9 cellular contexts compared by ENCODE assay signal in genomic region chr17:42720996-42721583, GRCh38. TPM values are rescaled to one million over a fixed set of nuclear protein-coding genes. Genes with fewer than 3 reads are reported as not detected.
DNase-seq lines count a peak whose midpoint lies in the region; ATAC-seq and TF ChIP-seq lines count a peak whose summit lies in the region.
"Had no signal": no experiment of that assay in that cellular context is flagged by ENCODE, and none has a peak within 500 bp of the region (broad histone marks: within the 10 kb centered on the region; RNA-seq: fewer than 3 reads in every experiment).

No MANE protein-coding gene starts in this region.

- peak; percentile 57 for TF ChIP-seq CTCF in HFF-Myc (IDR thresholded peaks at IDR 0.05; ENCODE audit: low read depth, low read length, missing control alignments)
- TF ChIP-seq CTCF in retinal pigment epithelial cell (conservative IDR thresholded peaks at IDR 0.05; ENCODE audit: low read depth, low read length), result peak; percentile 62

- H3K36me3 Mint-ChIP-seq in activated naive CD4-positive, alpha-beta T cell treated with anti-CD3 and anti-CD28 coated beads, Interleukin-2, amount 50 U/mL, for 72 hours, result peaks cover 24 to 29% of the 10 kb centered on the region in 2 donors

- peak; percentile 72 to 75 for ATAC-seq in activated naive CD4-positive, alpha-beta T cell treated with anti-CD3 and anti-CD28 coated beads, Interleukin-2, amount 50 U/mL, for 72 hours
- ATAC-seq in left cardiac atrium (peak; percentile 61 to 80), GM19035 (IDR thresholded peaks at IDR 0.05; ENCODE audit: unreplicated experiment) (no peak), HG03565 (IDR thresholded peaks at IDR 0.05; ENCODE audit: unreplicated experiment) (no peak)

- no peaks in the 10 kb centered on the region for H3K9me3 Mint-ChIP-seq in activated naive CD4-positive, alpha-beta T cell treated with anti-CD3 and anti-CD28 coated beads, Interleukin-2, amount 50 U/mL, for 72 hours

- H3K4me3 ChIP-seq in HFF-Myc (replicated peaks; ENCODE audit: low read depth, low read length) (no peak overlapping the region), retinal pigment epithelial cell (ENCODE audit: low read length) (no peak overlapping the region)

- H3K27ac Mint-ChIP-seq in activated naive CD4-positive, alpha-beta T cell treated with anti-CD3 and anti-CD28 coated beads, Interleukin-2, amount 50 U/mL, for 72 hours, result no peak overlapping the region

- DNase-seq in DMS153 (lab: John Stamatoyannopoulos, UW) (peak; percentile 51), HFF-Myc (ENCODE audit: extremely low read depth, low read depth) (no peak), NCI-H524 (lab: John Stamatoyannopoulos, UW) (peak; percentile 60 to 76), left cardiac atrium (no peak), retinal pigment epithelial cell (ENCODE audit: low read depth) (peak; percentile 14)
- DNase-seq in activated naive CD4-positive, alpha-beta T cell treated with anti-CD3 and anti-CD28 coated beads, Interleukin-2, amount 50 U/mL, for 72 hours (ENCODE audit: low spot score in 2 of 2), result peak in 1 of 2 donors; percentile 28

- intact Hi-C loops in left cardiac atrium (cut with DNase I), result loop anchor here (2.0 to 10.0 kb wide), 4 partner anchors 41 to 214 kb away; partner anchors contain the start of genes BECN1 (in 1 of the 2) and RAMP2 (in 1 of the 2)

RNA-seq across cellular contexts. Expression of gene EZH1, which starts 23.8 kb away (rescaled TPM):
- 10 to 100 TPM; 34.2 to 56.9 TPM for total RNA-seq in activated naive CD4-positive, alpha-beta T cell treated with anti-CD3 and anti-CD28 coated beads, Interleukin-2, amount 50 U/mL, for 72 hours
- total RNA-seq in left cardiac atrium, result 10 to 100 TPM; 28.7 to 38.1 TPM

RNA-seq across cellular contexts. Expression of gene CNTNAP1, which starts 38.8 kb away (rescaled TPM):
- total RNA-seq in activated naive CD4-positive, alpha-beta T cell treated with anti-CD3 and anti-CD28 coated beads, Interleukin-2, amount 50 U/mL, for 72 hours, result 1 to 10 TPM in 1 of 2 donors, under 1 TPM in 1; 0.43 to 4.4 TPM
- 1 to 10 TPM; 4.7 to 7.2 TPM for total RNA-seq in left cardiac atrium

RNA-seq across cellular contexts. Expression of gene CCR10, which starts 39.4 kb away (rescaled TPM):
- 1 to 10 TPM in 1 of 2 donors, under 1 TPM in 1; 0.78 to 1.0 TPM for total RNA-seq in activated naive CD4-positive, alpha-beta T cell treated with anti-CD3 and anti-CD28 coated beads, Interleukin-2, amount 50 U/mL, for 72 hours
- total RNA-seq in left cardiac atrium, result 1 to 10 TPM; 1.7 to 3.3 TPM

RNA-seq across cellular contexts. Expression of gene RAMP2, which starts 39.9 kb away (rescaled TPM):
- total RNA-seq in activated naive CD4-positive, alpha-beta T cell treated with anti-CD3 and anti-CD28 coated beads, Interleukin-2, amount 50 U/mL, for 72 hours, result not detected
- 10 to 100 TPM; 40.9 to 49.7 TPM for total RNA-seq in left cardiac atrium
- total RNA-seq: activated CD8-positive, alpha-beta memory T cell treated with anti-CD3 and anti-CD28 coated beads for 36 hours had no signal

RNA-seq across cellular contexts. Expression of gene PLEKHH3, which starts 44.3 kb away (rescaled TPM):
- 1 to 10 TPM; 1.2 to 2.9 TPM for total RNA-seq in activated naive CD4-positive, alpha-beta T cell treated with anti-CD3 and anti-CD28 coated beads, Interleukin-2, amount 50 U/mL, for 72 hours
- total RNA-seq in left cardiac atrium, result 10 to 100 TPM; 18.1 to 19.9 TPM

Comparison
In these comparisons a context has a peak if more than half of its experiments do, and no peak if none do; other contexts are left out.
1. DNase-seq: peak in DMS153 (single experiment), NCI-H524 (2 of 2) and retinal pigment epithelial cell (single experiment); none in HFF-Myc (single experiment) and left cardiac atrium (single experiment).
2. ATAC-seq: peak in activated naive CD4-positive, alpha-beta T cell treated with anti-CD3 and anti-CD28 coated beads, Interleukin-2, amount 50 U/mL, for 72 hours (2 of 2) and left cardiac atrium (2 of 2); none in GM19035 (single experiment) and HG03565 (single experiment).